ENCODE assay signal across 21 cellular contexts in genomic region chrX:37383313-37383712, GRCh38. TPM values are rescaled to one million over a fixed set of nuclear protein-coding genes. Genes with fewer than 3 reads are reported as not detected.
A peak's percentile ranks its signal among the peaks of the same experiment; 100 is the strongest.
DNase-seq lines count a peak whose midpoint lies in the region; ATAC-seq, FAIRE-seq and TF ChIP-seq lines count a peak whose summit lies in the region.
"Had no signal": no experiment of that assay in that cellular context is flagged by ENCODE, and none has a peak within 500 bp of the region (broad histone marks: within the 10 kb centered on the region; RNA-seq: fewer than 3 reads in every experiment).

No MANE protein-coding gene starts in this region.

- intact Hi-C loops in HepG2 (cut with micrococcal nuclease; ENCODE audit: unreplicated experiment) (no loop called here), right lobe of liver (cut with DNase I) (no loop called here)

- POLR2A ChIA-PET in HepG2 (lab: Yijun Ruan, JAX), result no interaction called here

- H3K27me3 ChIP-seq in HepG2 (ENCODE audit: control insufficient read depth in 1 of 2, insufficient read depth in 2 of 2, low read length in 2 of 2) (no peaks in the 10 kb centered on the region), right lobe of liver (no peaks in the 10 kb centered on the region), small intestine (ENCODE audit: control insufficient read depth in 2 of 2, insufficient read depth in 2 of 2, low read length in 2 of 2) (no peaks in the 10 kb centered on the region)
- H3K27me3 ChIP-seq: MG63, Peyer's patch had no signal

- CTCF ChIA-PET in HepG2 (lab: Yijun Ruan, JAX; ENCODE audit: low intra/inter-chr PET ratio, low total read pairs), result no interaction called here

- TF ChIP-seq POLR2A in HepG2 (IDR thresholded peaks at IDR 0.05; ENCODE audit: insufficient read depth in 1 of 2, low read depth in 2 of 2, low read length in 2 of 2) (no peak), right lobe of liver (IDR thresholded peaks at IDR 0.05) (no peak)

- no peak overlapping the region for H3K4me2 ChIP-seq in HepG2 (ENCODE audit: low read depth, low read length)
- H3K4me2 ChIP-seq: KMS-11 had no signal

- peaks cover 2% of the 10 kb centered on the region for H3K79me2 ChIP-seq in HepG2 (ENCODE audit: insufficient read depth, low read length)

- DNase-seq in HepG2 (ENCODE audit: low spot score), result no peak
- DNase-seq in right lobe of liver, result no peak
- no peak for DNase-seq in RCC 7860 (ENCODE audit: low spot score)
- peak; percentile 60 for DNase-seq in fibroblast of villous mesenchyme (ENCODE audit: low read depth)
- no peak for DNase-seq in small intestine
- DNase-seq in amniotic stem cell (lab: John Stamatoyannopoulos, UW), result no peak
- DNase-seq in activated effector memory CD4-positive, alpha-beta T cell treated with Interleukin-2 at 50 U/mL for 16 hours, result no peak
- DNase-seq: Calu3; CD4-positive, alpha-beta T cell; DMS79; H9; MG63; NCI-H1436; NCI-H2081; NCI-H446; Peyer's patch; SHP77 treated with DMSO at 0.1 percent for 48 hours had no signal

- H4K20me1 ChIP-seq in HepG2 (ENCODE audit: insufficient read depth, low read length), result no peaks in the 10 kb centered on the region

- H3K9me3 ChIP-seq in HepG2 (ENCODE audit: low read length), result no peaks in the 10 kb centered on the region
- H3K9me3 ChIP-seq in right lobe of liver, result no peaks in the 10 kb centered on the region
- no peaks in the 10 kb centered on the region for H3K9me3 ChIP-seq in small intestine (ENCODE audit: control insufficient read depth, low read depth)
- H3K9me3 ChIP-seq: MG63, Peyer's patch had no signal

- H3K9ac ChIP-seq in HepG2 (ENCODE audit: insufficient read depth, low read depth, low read length), result no peak overlapping the region
- H3K9ac ChIP-seq: KMS-11 had no signal

- no peak overlapping the region for H3K4me3 ChIP-seq in HepG2 (replicated peaks in 1 of 3; ENCODE audit: insufficient read depth in 1 of 3, low read depth in 2 of 3, low read length in 3 of 3)
- H3K4me3 ChIP-seq in right lobe of liver, result no peak overlapping the region
- H3K4me3 ChIP-seq in fibroblast of villous mesenchyme (ENCODE audit: low read depth, low read length), result no peak overlapping the region
- H3K4me3 ChIP-seq in small intestine (ENCODE audit: low read depth in 1 of 2, low read length in 2 of 2), result no peak overlapping the region
- H3K4me3 ChIP-seq: MG63, Peyer's patch had no signal

- no peak for TF ChIP-seq RAD21 in HepG2 (CRISPR knock-in tag; IDR thresholded peaks at IDR 0.05)

- H2AFZ ChIP-seq in HepG2 (ENCODE audit: low read length), result no peak overlapping the region

- ATAC-seq in HepG2 (no peak), right lobe of liver (no peak), HG03460 (IDR thresholded peaks at IDR 0.05; ENCODE audit: unreplicated experiment) (no peak)

- in situ Hi-C loops in HepG2 (cut with HindIII; ENCODE audit: extremely low pct_ligation_motif_present, low pct_unique_long_range_greater_than_20kb), result no loop called here

- no TSS peak for BruUV-seq in HepG2 (replicated peaks; lab: Mats Ljungman, UMichigan)

- H3K4me1 ChIP-seq in HepG2 (ENCODE audit: insufficient read depth, low read length) (no peaks in the 10 kb centered on the region), right lobe of liver (no peaks in the 10 kb centered on the region), small intestine (ENCODE audit: control insufficient read depth in 2 of 2, insufficient read depth in 1 of 2, low read depth in 1 of 2, low read length in 1 of 2) (no peaks in the 10 kb centered on the region)

- no peak for TF ChIP-seq CTCF in HepG2 (CRISPR knock-in tag; IDR thresholded peaks at IDR 0.05)
- no peak for TF ChIP-seq CTCF in right lobe of liver (IDR thresholded peaks at IDR 0.05)
- no peak for TF ChIP-seq CTCF in fibroblast of villous mesenchyme (IDR thresholded peaks at IDR 0.05; ENCODE audit: insufficient read depth, low read depth, low read length)

- no peaks in the 10 kb centered on the region for H3K36me3 ChIP-seq in HepG2 (replicated peaks in 1 of 2; ENCODE audit: control insufficient read depth in 1 of 2, insufficient read depth in 2 of 2, low read length in 2 of 2)
- no peaks in the 10 kb centered on the region for H3K36me3 ChIP-seq in right lobe of liver
- no peaks in the 10 kb centered on the region for H3K36me3 ChIP-seq in small intestine (ENCODE audit: control insufficient read depth in 2 of 2, insufficient read depth in 2 of 2, low read length in 2 of 2)
- H3K36me3 ChIP-seq: MG63, Peyer's patch had no signal

- H3K27ac ChIP-seq in HepG2 (ENCODE audit: extremely low read length, insufficient read depth, low read length) (no peak overlapping the region), right lobe of liver (no peak overlapping the region), small intestine (ENCODE audit: low read depth in 1 of 2, low read length in 1 of 2) (no peak overlapping the region)
- H3K27ac ChIP-seq: KMS-11, Peyer's patch had no signal

- peak; percentile 63 for FAIRE-seq in HepG2 (lab: Jason Lieb, UNC)
- peak; percentile 35 for FAIRE-seq in RCC 7860 (lab: Jason Lieb, UNC)
- peak; percentile 70 for FAIRE-seq in small intestine (lab: Jason Lieb, UNC)
- FAIRE-seq: G401.6, GM12892 had no signal

- no peak for TF ChIP-seq EP300 in HepG2 (IDR thresholded peaks at IDR 0.05; ENCODE audit: low read depth in 2 of 2, low read length in 2 of 2)
- TF ChIP-seq EP300 in HepG2 (CRISPR knock-in tag; IDR thresholded peaks at IDR 0.05; ENCODE audit: borderline replicate concordance), result no peak

TF ChIP-seq in HepG2, 621 proteins besides CTCF, POLR2A, EP300 and RAD21 (continues in another document):
- TF ChIP-seq SALL1 (CRISPR knock-in tag; IDR thresholded peaks at IDR 0.05) (no peak), RNF219 (CRISPR knock-in tag; IDR thresholded peaks at IDR 0.05) (no peak), GMEB2 (CRISPR knock-in tag; IDR thresholded peaks at IDR 0.05; ENCODE audit: low read depth) (no peak)

RNA-seq across cellular contexts. Expression of gene PRRG1, which starts 34.1 kb away (rescaled TPM):
- total RNA-seq in HepG2 (2016; rRNA removed; fragmentation: Illumina TruSeq; extraction: Trizol) (4.5 and 5.0 TPM in 2 replicates), right lobe of liver (1 to 10 TPM; 3.6 to 9.7 (median 6.5) TPM), fibroblast of villous mesenchyme (12.6 and 19.0 TPM in 2 replicates)
- total RNA-seq in HepG2 (2016; cell fraction: cytosol; rRNA removed; fragmentation: Illumina TruSeq; extraction: Trizol; ENCODE audit: low read depth), result 7.8 and 9.2 TPM in 2 replicates
- total RNA-seq in HepG2 (2016; cell fraction: insoluble cytoplasmic fraction; rRNA removed; fragmentation: Illumina TruSeq; extraction: Trizol), result 3.7 and 4.6 TPM in 2 replicates
- 2.1 and 2.2 TPM in 2 replicates for total RNA-seq in HepG2 (2016; cell fraction: membrane; rRNA removed; fragmentation: Illumina TruSeq; extraction: Trizol)
- total RNA-seq in HepG2 (2016; cell fraction: nucleus; rRNA removed; fragmentation: Illumina TruSeq; extraction: Trizol), result 9.7 and 10.0 TPM in 2 replicates
- polyA plus RNA-seq in HepG2 (2011; rRNA removed) (7.2 and 11.0 TPM in 2 replicates), small intestine (1 to 10 TPM; 1.6 to 3.8 (median 2.0) TPM)
- polyA plus RNA-seq in HepG2 (2011; cell fraction: cytosol; rRNA removed), result 5.8 and 7.3 TPM in 2 replicates
- polyA plus RNA-seq in HepG2 (2011; cell fraction: nucleus; rRNA removed), result 5.5 and 6.6 TPM in 2 replicates
- polyA plus RNA-seq in HepG2 (2012), result 4.5 and 5.6 TPM in 2 replicates
- polyA plus RNA-seq in HepG2 (2016; cell fraction: cytosol; fragmentation: Illumina TruSeq; extraction: Trizol; ENCODE audit: low read depth), result 0.36 and 0.37 TPM in 2 replicates
- polyA plus RNA-seq in HepG2 (2016; cell fraction: insoluble cytoplasmic fraction; fragmentation: Illumina TruSeq; extraction: Trizol; ENCODE audit: low read depth), result 3.5 and 4.0 TPM in 2 replicates
- 0.66 and 1.3 TPM in 2 replicates for polyA plus RNA-seq in HepG2 (2016; cell fraction: membrane; fragmentation: Illumina TruSeq; extraction: Trizol; ENCODE audit: low read depth)
- 7.2 and 7.6 TPM in 2 replicates for polyA plus RNA-seq in HepG2 (2016; cell fraction: nucleus; fragmentation: Illumina TruSeq; extraction: Trizol; ENCODE audit: insufficient read depth, low read depth)
- polyA minus RNA-seq in HepG2 (2011; rRNA and poly(A)+ RNA removed; ENCODE audit: low replicate concordance), result 22.2 and 33.9 TPM in 2 replicates
- polyA minus RNA-seq in HepG2 (2011; cell fraction: cytosol; rRNA and poly(A)+ RNA removed), result 6.5 and 9.2 TPM in 2 replicates
- 20.6 and 23.2 TPM in 2 replicates for polyA minus RNA-seq in HepG2 (2011; cell fraction: nucleus; rRNA and poly(A)+ RNA removed)
- total RNA-seq: CD4-positive, alpha-beta T cell had no signal
